1 cellular context compared by ENCODE assay signal in the genomic region with DNA sequence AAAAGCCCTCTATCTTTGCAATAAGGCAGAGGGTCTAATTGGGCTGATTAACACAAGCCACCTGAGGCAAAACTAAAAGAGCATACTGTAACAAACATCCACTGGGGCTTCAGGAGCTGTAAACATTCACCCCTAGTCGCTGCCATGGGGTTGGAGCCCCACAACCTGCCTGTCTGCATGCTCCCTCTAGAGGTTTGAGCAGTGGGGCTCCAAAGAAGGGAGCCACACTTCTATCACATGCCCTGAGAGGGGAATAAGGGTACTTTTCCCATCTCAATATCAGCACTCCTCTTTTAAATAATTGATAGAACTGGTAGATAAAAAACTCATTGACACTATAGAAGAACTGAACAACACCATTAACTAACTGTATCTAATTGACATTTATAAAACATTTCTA.
TF ChIP-seq lines count a peak whose summit lies in the region.

No MANE protein-coding gene starts in this region.

TF ChIP-seq in H1, 55 proteins besides CTCF, POLR2A, EP300 and RAD21:
- TF ChIP-seq SIN3A (conservative IDR thresholded peaks at IDR 0.05 in 1 of 2, IDR thresholded peaks at IDR 0.05 in 1 of 2; ENCODE audit: low read depth in 1 of 2, low read length in 2 of 2) (no peak), EGR1 (IDR thresholded peaks at IDR 0.05; ENCODE audit: borderline replicate concordance, low read depth, low read length) (no peak), PHF8 (conservative IDR thresholded peaks at IDR 0.05; ENCODE audit: low read depth, low read length) (no peak), NRF1 (IDR thresholded peaks at IDR 0.05; ENCODE audit: low read depth, low read length) (no peak), TAF1 (IDR thresholded peaks at IDR 0.05; ENCODE audit: low read depth, low read length) (no peak), YY1 (IDR thresholded peaks at IDR 0.05; ENCODE audit: low read depth, low read length) (no peak)
- TF ChIP-seq, protein P1, sequence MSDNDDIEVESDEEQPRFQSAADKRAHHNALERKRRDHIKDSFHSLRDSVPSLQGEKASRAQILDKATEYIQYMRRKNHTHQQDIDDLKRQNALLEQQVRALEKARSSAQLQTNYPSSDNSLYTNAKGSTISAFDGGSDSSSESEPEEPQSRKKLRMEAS (IDR thresholded peaks at IDR 0.05): no peak
